Comparison of ENCODE assay signal across 1 cellular context in genomic region chr2:61017556-61018318, GRCh38.
TF ChIP-seq lines count a peak whose summit lies in the region.

TSS of gene PEX13 (plus strand) at chr2:61017720. CDS start at chr2:61017760, 40 bp downstream.
TSS of gene PUS10 (minus strand) at chr2:61018255. CDS start at chr2:61011890, 6,365 bp downstream.

TF ChIP-seq in WTC11, 78 proteins besides CTCF, POLR2A, EP300 and RAD21 (continued from another document):
- TF ChIP-seq E2F5 (CRISPR knock-in tag; IDR thresholded peaks at IDR 0.05) (peak; percentile 17; the same call in 1 of the 2 replicates), SMAD3 (CRISPR knock-in tag; IDR thresholded peaks at IDR 0.05; ENCODE audit: borderline replicate concordance) (no peak), CREB1 (CRISPR knock-in tag; IDR thresholded peaks at IDR 0.05) (no peak), TEAD4 (CRISPR knock-in tag; IDR thresholded peaks at IDR 0.05) (no peak), ZNF121 (CRISPR knock-in tag; IDR thresholded peaks at IDR 0.05) (peak; percentile 65), HMGXB4 (CRISPR knock-in tag; IDR thresholded peaks at IDR 0.05) (peak; percentile 40; the same call in 1 of the 2 replicates)
